In the genomic region with DNA sequence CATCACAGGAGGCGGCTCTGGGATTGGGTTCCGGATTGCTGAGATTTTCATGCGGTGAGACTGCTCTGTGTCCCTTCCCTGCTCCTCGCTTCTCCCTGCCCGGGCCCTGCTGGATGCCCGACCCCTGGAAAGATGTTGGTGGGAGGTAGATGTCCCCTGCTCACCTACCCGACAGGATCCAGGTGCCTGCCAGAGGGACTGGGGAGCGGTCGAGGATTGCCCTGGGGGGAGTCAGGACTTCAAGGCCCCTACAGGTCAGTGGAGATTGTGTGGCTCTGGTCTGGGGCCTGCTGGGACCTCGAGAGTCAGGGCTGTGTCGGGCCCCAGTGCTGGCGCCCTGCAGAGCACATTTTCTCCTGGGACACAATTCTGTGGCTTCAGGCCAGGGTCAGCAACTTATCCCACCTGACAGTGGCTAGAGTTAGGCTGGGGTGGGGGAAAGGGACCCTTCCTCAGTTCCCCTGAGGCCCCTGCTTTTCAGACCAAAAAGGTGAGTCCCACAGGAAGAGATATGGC, we compare ENCODE assay signal across 1 cellular context.
TF ChIP-seq lines count a peak whose summit lies in the region.

No MANE protein-coding gene starts in this region.

TF ChIP-seq in WTC11, 78 proteins besides CTCF, POLR2A, EP300 and RAD21 (continued from another document):
- TF ChIP-seq, protein P1, sequence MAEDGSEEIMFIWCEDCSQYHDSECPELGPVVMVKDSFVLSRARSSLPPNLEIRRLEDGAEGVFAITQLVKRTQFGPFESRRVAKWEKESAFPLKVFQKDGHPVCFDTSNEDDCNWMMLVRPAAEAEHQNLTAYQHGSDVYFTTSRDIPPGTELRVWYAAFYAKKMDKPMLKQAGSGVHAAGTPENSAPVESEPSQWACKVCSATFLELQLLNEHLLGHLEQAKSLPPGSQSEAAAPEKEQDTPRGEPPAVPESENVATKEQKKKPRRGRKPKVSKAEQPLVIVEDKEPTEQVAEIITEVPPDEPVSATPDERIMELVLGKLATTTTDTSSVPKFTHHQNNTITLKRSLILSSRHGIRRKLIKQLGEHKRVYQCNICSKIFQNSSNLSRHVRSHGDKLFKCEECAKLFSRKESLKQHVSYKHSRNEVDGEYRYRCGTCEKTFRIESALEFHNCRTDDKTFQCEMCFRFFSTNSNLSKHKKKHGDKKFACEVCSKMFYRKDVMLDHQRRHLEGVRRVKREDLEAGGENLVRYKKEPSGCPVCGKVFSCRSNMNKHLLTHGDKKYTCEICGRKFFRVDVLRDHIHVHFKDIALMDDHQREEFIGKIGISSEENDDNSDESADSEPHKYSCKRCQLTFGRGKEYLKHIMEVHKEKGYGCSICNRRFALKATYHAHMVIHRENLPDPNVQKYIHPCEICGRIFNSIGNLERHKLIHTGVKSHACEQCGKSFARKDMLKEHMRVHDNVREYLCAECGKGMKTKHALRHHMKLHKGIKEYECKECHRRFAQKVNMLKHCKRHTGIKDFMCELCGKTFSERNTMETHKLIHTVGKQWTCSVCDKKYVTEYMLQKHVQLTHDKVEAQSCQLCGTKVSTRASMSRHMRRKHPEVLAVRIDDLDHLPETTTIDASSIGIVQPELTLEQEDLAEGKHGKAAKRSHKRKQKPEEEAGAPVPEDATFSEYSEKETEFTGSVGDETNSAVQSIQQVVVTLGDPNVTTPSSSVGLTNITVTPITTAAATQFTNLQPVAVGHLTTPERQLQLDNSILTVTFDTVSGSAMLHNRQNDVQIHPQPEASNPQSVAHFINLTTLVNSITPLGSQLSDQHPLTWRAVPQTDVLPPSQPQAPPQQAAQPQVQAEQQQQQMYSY (CRISPR knock-in tag; IDR thresholded peaks at IDR 0.05) = no peak
- TF ChIP-seq TEAD4 (CRISPR knock-in tag; IDR thresholded peaks at IDR 0.05) (no peak), KAT7 (CRISPR knock-in tag; IDR thresholded peaks at IDR 0.05; ENCODE audit: borderline replicate concordance) (no peak), MYBL2 (CRISPR knock-in tag; IDR thresholded peaks at IDR 0.05) (no peak), SOX15 (CRISPR knock-in tag; IDR thresholded peaks at IDR 0.05) (no peak), TCF7 (CRISPR knock-in tag; IDR thresholded peaks at IDR 0.05; ENCODE audit: low read depth) (no peak), RELA (CRISPR knock-in tag; IDR thresholded peaks at IDR 0.05; ENCODE audit: borderline replicate concordance) (no peak)
- TF ChIP-seq, protein P2, sequence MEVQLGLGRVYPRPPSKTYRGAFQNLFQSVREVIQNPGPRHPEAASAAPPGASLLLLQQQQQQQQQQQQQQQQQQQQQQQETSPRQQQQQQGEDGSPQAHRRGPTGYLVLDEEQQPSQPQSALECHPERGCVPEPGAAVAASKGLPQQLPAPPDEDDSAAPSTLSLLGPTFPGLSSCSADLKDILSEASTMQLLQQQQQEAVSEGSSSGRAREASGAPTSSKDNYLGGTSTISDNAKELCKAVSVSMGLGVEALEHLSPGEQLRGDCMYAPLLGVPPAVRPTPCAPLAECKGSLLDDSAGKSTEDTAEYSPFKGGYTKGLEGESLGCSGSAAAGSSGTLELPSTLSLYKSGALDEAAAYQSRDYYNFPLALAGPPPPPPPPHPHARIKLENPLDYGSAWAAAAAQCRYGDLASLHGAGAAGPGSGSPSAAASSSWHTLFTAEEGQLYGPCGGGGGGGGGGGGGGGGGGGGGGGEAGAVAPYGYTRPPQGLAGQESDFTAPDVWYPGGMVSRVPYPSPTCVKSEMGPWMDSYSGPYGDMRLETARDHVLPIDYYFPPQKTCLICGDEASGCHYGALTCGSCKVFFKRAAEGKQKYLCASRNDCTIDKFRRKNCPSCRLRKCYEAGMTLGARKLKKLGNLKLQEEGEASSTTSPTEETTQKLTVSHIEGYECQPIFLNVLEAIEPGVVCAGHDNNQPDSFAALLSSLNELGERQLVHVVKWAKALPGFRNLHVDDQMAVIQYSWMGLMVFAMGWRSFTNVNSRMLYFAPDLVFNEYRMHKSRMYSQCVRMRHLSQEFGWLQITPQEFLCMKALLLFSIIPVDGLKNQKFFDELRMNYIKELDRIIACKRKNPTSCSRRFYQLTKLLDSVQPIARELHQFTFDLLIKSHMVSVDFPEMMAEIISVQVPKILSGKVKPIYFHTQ (CRISPR knock-in tag; IDR thresholded peaks at IDR 0.05) = no peak
- TF ChIP-seq, protein P3, sequence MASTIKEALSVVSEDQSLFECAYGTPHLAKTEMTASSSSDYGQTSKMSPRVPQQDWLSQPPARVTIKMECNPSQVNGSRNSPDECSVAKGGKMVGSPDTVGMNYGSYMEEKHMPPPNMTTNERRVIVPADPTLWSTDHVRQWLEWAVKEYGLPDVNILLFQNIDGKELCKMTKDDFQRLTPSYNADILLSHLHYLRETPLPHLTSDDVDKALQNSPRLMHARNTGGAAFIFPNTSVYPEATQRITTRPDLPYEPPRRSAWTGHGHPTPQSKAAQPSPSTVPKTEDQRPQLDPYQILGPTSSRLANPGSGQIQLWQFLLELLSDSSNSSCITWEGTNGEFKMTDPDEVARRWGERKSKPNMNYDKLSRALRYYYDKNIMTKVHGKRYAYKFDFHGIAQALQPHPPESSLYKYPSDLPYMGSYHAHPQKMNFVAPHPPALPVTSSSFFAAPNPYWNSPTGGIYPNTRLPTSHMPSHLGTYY (CRISPR knock-in tag; IDR thresholded peaks at IDR 0.05) = no peak
- TF ChIP-seq, protein P4, sequence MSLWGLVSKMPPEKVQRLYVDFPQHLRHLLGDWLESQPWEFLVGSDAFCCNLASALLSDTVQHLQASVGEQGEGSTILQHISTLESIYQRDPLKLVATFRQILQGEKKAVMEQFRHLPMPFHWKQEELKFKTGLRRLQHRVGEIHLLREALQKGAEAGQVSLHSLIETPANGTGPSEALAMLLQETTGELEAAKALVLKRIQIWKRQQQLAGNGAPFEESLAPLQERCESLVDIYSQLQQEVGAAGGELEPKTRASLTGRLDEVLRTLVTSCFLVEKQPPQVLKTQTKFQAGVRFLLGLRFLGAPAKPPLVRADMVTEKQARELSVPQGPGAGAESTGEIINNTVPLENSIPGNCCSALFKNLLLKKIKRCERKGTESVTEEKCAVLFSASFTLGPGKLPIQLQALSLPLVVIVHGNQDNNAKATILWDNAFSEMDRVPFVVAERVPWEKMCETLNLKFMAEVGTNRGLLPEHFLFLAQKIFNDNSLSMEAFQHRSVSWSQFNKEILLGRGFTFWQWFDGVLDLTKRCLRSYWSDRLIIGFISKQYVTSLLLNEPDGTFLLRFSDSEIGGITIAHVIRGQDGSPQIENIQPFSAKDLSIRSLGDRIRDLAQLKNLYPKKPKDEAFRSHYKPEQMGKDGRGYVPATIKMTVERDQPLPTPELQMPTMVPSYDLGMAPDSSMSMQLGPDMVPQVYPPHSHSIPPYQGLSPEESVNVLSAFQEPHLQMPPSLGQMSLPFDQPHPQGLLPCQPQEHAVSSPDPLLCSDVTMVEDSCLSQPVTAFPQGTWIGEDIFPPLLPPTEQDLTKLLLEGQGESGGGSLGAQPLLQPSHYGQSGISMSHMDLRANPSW (CRISPR knock-in tag; conservative IDR thresholded peaks at IDR 0.05; ENCODE audit: low read depth) = no peak
